15 cellular contexts compared by ENCODE assay signal in genomic region chr17:17993366-17993765, GRCh38. TPM values are rescaled to one million over a fixed set of nuclear protein-coding genes. Genes with fewer than 3 reads are reported as not detected.
DNase-seq lines count a peak whose midpoint lies in the region; ATAC-seq and TF ChIP-seq lines count a peak whose summit lies in the region.
"Had no signal": no experiment of that assay in that cellular context is flagged by ENCODE, and none has a peak within 500 bp of the region (broad histone marks: within the 10 kb centered on the region; RNA-seq: fewer than 3 reads in every experiment).

No MANE protein-coding gene starts in this region.

- no peak overlapping the region for H3K14ac ChIP-seq in mesenchymal stem cell (ENCODE audit: low read length in 2 of 2)

- H4K91ac ChIP-seq in mesenchymal stem cell (ENCODE audit: low read length) = no peak overlapping the region

- H3K4me3 ChIP-seq in GM23248 = no peak overlapping the region
- H3K4me3 ChIP-seq in SJCRH30 = no peak overlapping the region
- no peak overlapping the region for H3K4me3 ChIP-seq in mesenchymal stem cell (ENCODE audit: insufficient read depth in 1 of 2, low read depth in 1 of 2, low read length in 2 of 2)
- H3K4me3 ChIP-seq: BLaER1 had no signal

- no peak for TF ChIP-seq CTCF in omental fat pad (IDR thresholded peaks at IDR 0.05)

- no peak overlapping the region for H4K8ac ChIP-seq in mesenchymal stem cell (ENCODE audit: low read length)

- intact Hi-C loops in posterior vena cava (cut with DNase I) = no loop called here

- H3K36me3 ChIP-seq in GM23248 (ENCODE audit: low read depth) = no peaks in the 10 kb centered on the region
- no peaks in the 10 kb centered on the region for H3K36me3 ChIP-seq in SJCRH30
- H3K36me3 ChIP-seq in mesenchymal stem cell (ENCODE audit: control insufficient read depth in 1 of 2, insufficient read depth in 2 of 2, low read depth in 1 of 2, low read length in 2 of 2) = no peaks in the 10 kb centered on the region
- H3K36me3 ChIP-seq: BLaER1 had no signal

- H3K4me2 ChIP-seq in GM23248 (ENCODE audit: unreplicated experiment) = no peak overlapping the region
- no peak overlapping the region for H3K4me2 ChIP-seq in mesenchymal stem cell (ENCODE audit: low read length, poor library complexity, severe bottlenecking)

- no peaks in the 10 kb centered on the region for H4K20me1 ChIP-seq in GM23248 (ENCODE audit: insufficient read depth)
- H4K20me1 ChIP-seq: BLaER1 had no signal

- no peaks in the 10 kb centered on the region for H3K9me2 ChIP-seq in GM23248 (ENCODE audit: insufficient read depth)

- H2BK15ac ChIP-seq in mesenchymal stem cell (ENCODE audit: low read depth, poor library complexity, severe bottlenecking) = no peak overlapping the region

- in situ Hi-C loops in GM23248 (cut with MboI) = no loop called here

- H3K4ac ChIP-seq in mesenchymal stem cell (ENCODE audit: low read depth in 1 of 2, low read length in 2 of 2) = no peak overlapping the region

- H3K23ac ChIP-seq in mesenchymal stem cell (ENCODE audit: low read length in 2 of 2) = no peak overlapping the region

- H2BK120ac ChIP-seq in mesenchymal stem cell (ENCODE audit: low read depth, low read length) = no peak overlapping the region

- no peaks in the 10 kb centered on the region for H3K9me3 ChIP-seq in GM23248 (ENCODE audit: low read depth)
- no peaks in the 10 kb centered on the region for H3K9me3 ChIP-seq in SJCRH30 (replicated peaks)
- H3K9me3 ChIP-seq in mesenchymal stem cell (ENCODE audit: control insufficient read depth, low read length) = no peaks in the 10 kb centered on the region
- H3K9me3 ChIP-seq: BLaER1 had no signal

- 0 out of 2 replicates have a peak overlapping the region, but pooled peaks have one; percentile 6 for H3K9ac ChIP-seq in GM23248
- H3K9ac ChIP-seq in mesenchymal stem cell (ENCODE audit: low read length) = no peak overlapping the region
- H3K9ac ChIP-seq: BLaER1 had no signal

- H3K27ac ChIP-seq in GM23248 = no peak overlapping the region
- H3K27ac ChIP-seq in SJCRH30 = no peak overlapping the region
- no peak overlapping the region for H3K27ac ChIP-seq in mesenchymal stem cell (ENCODE audit: low read length, poor library complexity, severe bottlenecking)
- H3K27ac ChIP-seq: BLaER1, HL-60 had no signal

- no peaks in the 10 kb centered on the region for H3K79me1 ChIP-seq in mesenchymal stem cell (replicated peaks; ENCODE audit: low read length, poor library complexity, severe bottlenecking)

- H2AFZ ChIP-seq in GM23248 (no peak overlapping the region), mesenchymal stem cell (ENCODE audit: low read depth, low read length) (no peak overlapping the region)

- DNase-seq in GM23248 = peak; percentile 52
- DNase-seq in SJCRH30 = peak; percentile 62 to 75
- DNase-seq in mesenchymal stem cell = no peak
- peak; percentile 29 for DNase-seq in posterior vena cava (ENCODE audit: low spot score)
- DNase-seq in activated CD4-positive, alpha-beta T cell treated with anti-CD3 and anti-CD28 coated beads, Interleukin-2, amount 50 U/mL, for 48 hours = no peak
- DNase-seq in omental fat pad (ENCODE audit: low spot score) = no peak
- DNase-seq: Calu3; CD8-positive, alpha-beta T cell; DMS53; NCI-H1105; SHP77 treated with DMSO at 0.1 percent for 48 hours had no signal

- H2AK5ac ChIP-seq in mesenchymal stem cell (ENCODE audit: low read length, severe bottlenecking) = peak overlapping the region; percentile 17

- no peaks in the 10 kb centered on the region for H3K79me2 ChIP-seq in GM23248 (ENCODE audit: insufficient read depth)

- peaks cover 10% of the 10 kb centered on the region; the same call in 1 of the 2 replicates for H3F3A ChIP-seq in GM23248 (ENCODE audit: insufficient read depth)

- WGBS in GM23248 (ENCODE audit: low coverage in 1 of 2, low lambda C conversion rate in 2 of 2, missing lambda C conversion rate in 2 of 2), 2 experiments = 98 to 100% methylated on average over 2 of the region's 2 CpGs
- 97% methylated on average over 2 of the region's 2 CpGs for WGBS in mesenchymal stem cell

- no peak overlapping the region for H2BK12ac ChIP-seq in mesenchymal stem cell (ENCODE audit: low read length in 2 of 2)

- no peak overlapping the region for H3K18ac ChIP-seq in mesenchymal stem cell (ENCODE audit: low read depth in 1 of 2, low read length in 2 of 2)

- ATAC-seq in HG03520 (IDR thresholded peaks at IDR 0.05; ENCODE audit: unreplicated experiment) (no peak), GM19328 (IDR thresholded peaks at IDR 0.05; ENCODE audit: unreplicated experiment) (no peak), omental fat pad (ENCODE audit: low FRiP score) (no peak)
- ATAC-seq: CD8-positive, alpha-beta T cell had no signal

- H3K4me1 ChIP-seq in GM23248 (ENCODE audit: insufficient read depth) (peaks cover 18% of the 10 kb centered on the region), SJCRH30 (peaks cover 32% of the 10 kb centered on the region), mesenchymal stem cell (ENCODE audit: control insufficient read depth, insufficient read depth, low read depth, low read length) (peaks cover 29% of the 10 kb centered on the region)

- no peak overlapping the region for H2BK5ac ChIP-seq in mesenchymal stem cell (ENCODE audit: low read depth, low read length, poor library complexity, severe bottlenecking)

- no peaks in the 10 kb centered on the region for H3K27me3 ChIP-seq in GM23248 (replicated peaks; ENCODE audit: insufficient read depth)
- no peaks in the 10 kb centered on the region for H3K27me3 ChIP-seq in SJCRH30
- H3K27me3 ChIP-seq in mesenchymal stem cell (ENCODE audit: control insufficient read depth in 1 of 2, insufficient read depth in 1 of 2, low read length in 2 of 2) = no peaks in the 10 kb centered on the region
- H3K27me3 ChIP-seq: BLaER1 had no signal

RNA-seq across cellular contexts. Expression of gene DRC3, which starts 20.7 kb away (rescaled TPM):
- 1.0 and 3.6 TPM in 2 replicates for total RNA-seq in GM23248 (2014; rRNA removed; shearing (Covaris generic))
- 2.2 and 3.2 TPM in 2 replicates for polyA plus RNA-seq in GM23248 (2016; fragmentation: Nextera tagmentation; extraction: Ambion mirVana)
- total RNA-seq in SJCRH30 (2014; rRNA removed; shearing (Covaris generic)) = 0.66 and 0.89 TPM in 2 replicates
- polyA plus RNA-seq in mesenchymal stem cell (2013, experiment 1 of 2) = 0.23 TPM
- polyA plus RNA-seq in mesenchymal stem cell (2013, experiment 2 of 2) = 0.25 TPM
- total RNA-seq in posterior vena cava (1 to 10 TPM; 1.1 to 2.4 TPM), omental fat pad (1 to 10 TPM in 3 of 4 donors, under 1 TPM in 1; 0.60 to 4.6 (median 1.9) TPM)

RNA-seq across cellular contexts. Expression of gene TOM1L2, which starts 21.2 kb away (rescaled TPM):
- total RNA-seq in GM23248 (2014; rRNA removed; shearing (Covaris generic)) = 31.0 and 50.2 TPM in 2 replicates
- 25.5 and 27.3 TPM in 2 replicates for polyA plus RNA-seq in GM23248 (2016; fragmentation: Nextera tagmentation; extraction: Ambion mirVana)
- 22.3 and 30.0 TPM in 2 replicates for total RNA-seq in SJCRH30 (2014; rRNA removed; shearing (Covaris generic))
- 40.1 TPM for polyA plus RNA-seq in mesenchymal stem cell (2013, experiment 1 of 2)
- 35.1 TPM for polyA plus RNA-seq in mesenchymal stem cell (2013, experiment 2 of 2)
- total RNA-seq in posterior vena cava = 10 to 100 TPM; 55.2 to 60.8 TPM
- total RNA-seq in omental fat pad = 10 to 100 TPM; 25.9 to 30.3 (median 27.6) TPM

RNA-seq across cellular contexts. Expression of gene ATPAF2, which starts 45.6 kb away (rescaled TPM):
- total RNA-seq in GM23248 (2014; rRNA removed; shearing (Covaris generic)) = 17.0 and 37.6 TPM in 2 replicates
- 21.9 and 22.3 TPM in 2 replicates for polyA plus RNA-seq in GM23248 (2016; fragmentation: Nextera tagmentation; extraction: Ambion mirVana)
- 53.6 and 58.3 TPM in 2 replicates for total RNA-seq in SJCRH30 (2014; rRNA removed; shearing (Covaris generic))
- polyA plus RNA-seq in mesenchymal stem cell (2013, experiment 1 of 2) = 13.9 TPM
- polyA plus RNA-seq in mesenchymal stem cell (2013, experiment 2 of 2) = 12.1 TPM
- 10 to 100 TPM; 12.1 to 18.3 TPM for total RNA-seq in posterior vena cava
- total RNA-seq in omental fat pad = 10 to 100 TPM in 2 of 4 donors, 1 to 10 TPM in 2; 9.5 to 18.4 (median 13.1) TPM

RNA-seq across cellular contexts. Expression of gene GID4, which starts 45.8 kb away (rescaled TPM):
- total RNA-seq in GM23248 (2014; rRNA removed; shearing (Covaris generic)) = 8.0 and 10.2 TPM in 2 replicates
- 7.2 and 7.3 TPM in 2 replicates for polyA plus RNA-seq in GM23248 (2016; fragmentation: Nextera tagmentation; extraction: Ambion mirVana)
- 35.4 and 39.6 TPM in 2 replicates for total RNA-seq in SJCRH30 (2014; rRNA removed; shearing (Covaris generic))
- 7.1 TPM for polyA plus RNA-seq in mesenchymal stem cell (2013, experiment 1 of 2)
- 7.2 TPM for polyA plus RNA-seq in mesenchymal stem cell (2013, experiment 2 of 2)
- total RNA-seq in posterior vena cava (10 to 100 TPM; 12.6 to 21.4 TPM), omental fat pad (10 to 100 TPM in 3 of 4 donors, 1 to 10 TPM in 1; 9.8 to 20.2 (median 10.5) TPM)

Comparison
In these comparisons a context has a peak if more than half of its experiments do, and no peak if none do; other contexts are left out.
1. DNase-seq: peak in GM23248 (single experiment), SJCRH30 (2 of 2) and posterior vena cava (single experiment); none in mesenchymal stem cell (single experiment), activated CD4-positive, alpha-beta T cell treated with anti-CD3 and anti-CD28 coated beads, Interleukin-2, amount 50 U/mL, for 48 hours (0 of 2) and omental fat pad (single experiment).